In the genomic region with DNA sequence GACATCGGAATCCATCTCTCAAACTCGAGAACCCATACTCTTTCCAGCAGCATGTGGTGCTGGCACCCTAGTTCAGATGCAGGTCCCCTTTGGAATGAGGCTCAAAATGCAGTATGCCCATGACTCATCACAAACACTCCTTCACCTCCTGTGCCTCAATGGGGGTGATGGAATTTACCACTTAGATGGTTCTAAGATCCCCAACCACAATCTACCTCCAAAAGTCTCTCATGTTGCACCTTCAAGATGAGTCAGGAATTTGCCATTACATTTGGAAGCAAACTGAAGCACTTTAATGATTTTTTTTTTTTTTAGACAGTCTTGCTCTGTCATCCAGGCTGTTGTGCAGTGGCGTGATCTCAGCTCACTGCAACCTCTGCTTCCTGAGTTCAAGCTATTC, we compare ENCODE assay signal across 1 cellular context.
TF ChIP-seq lines count a peak whose summit lies in the region.

No MANE protein-coding gene starts in this region.

TF ChIP-seq in K562, 482 proteins besides CTCF, POLR2A, EP300 and RAD21:
- TF ChIP-seq ZNF146 (CRISPR knock-in tag; IDR thresholded peaks at IDR 0.05; ENCODE audit: unreplicated experiment) (no peak), NFE2 (IDR thresholded peaks at IDR 0.05; ENCODE audit: low read depth) (0 out of 2 replicates have a peak, but pooled peaks have one; percentile 23), DACH1 (IDR thresholded peaks at IDR 0.05; ENCODE audit: partially characterized antibody) (no peak), MAFG (tag; conservative IDR thresholded peaks at IDR 0.05) (0 out of 2 replicates have a peak, but pooled peaks have one; percentile 10)
